Comparison of ENCODE assay signal across 22 cellular contexts in genomic region chr7:47633134-47633533, GRCh38. TPM values are rescaled to one million over a fixed set of nuclear protein-coding genes. Genes with fewer than 3 reads are reported as not detected.
A peak's percentile ranks its signal among the peaks of the same experiment; 100 is the strongest.
DNase-seq lines count a peak whose midpoint lies in the region; ATAC-seq and TF ChIP-seq lines count a peak whose summit lies in the region.
"Had no signal": no experiment of that assay in that cellular context is flagged by ENCODE, and none has a peak within 500 bp of the region (broad histone marks: within the 10 kb centered on the region; RNA-seq: fewer than 3 reads in every experiment).

No MANE protein-coding gene starts in this region.

- no peak overlapping the region for H3K27ac Mint-ChIP-seq in WTC11
- peak overlapping the region in 2 of 3 experiments; percentile 70 to 94 for H3K27ac Mint-ChIP-seq in nephron
- H3K27ac Mint-ChIP-seq: CD8-positive, alpha-beta T cell had no signal

- no peaks in the 10 kb centered on the region for H3K4me1 ChIP-seq in right cardiac atrium (ENCODE audit: control insufficient read depth, insufficient read depth, low read length)
- peaks cover 64 to 76% (median 72%) of the 10 kb centered on the region in 10 experiments for H3K4me1 ChIP-seq in BLaER1 treated with 17β-estradiol and CSF1 and Interleukin-3, amounts not matched to agents 10 nM and 100 nM

- H3K4me2 ChIP-seq in BLaER1 treated with 17β-estradiol and CSF1 and Interleukin-3, amounts not matched to agents 10 nM and 100 nM, result peak overlapping the region; percentile 12 to 96 (median 62); a peak in 16 of 22 replicates

- CTCF ChIA-PET in WTC11 (lab: Charles Lee), result interaction anchor here (0.9 to 2.7 kb wide), 2 partner anchors 33 to 367 kb away, joined by 3 to 12 read pairs; no protein-coding TSS in a partner anchor

- H3K27ac ChIP-seq in right cardiac atrium (ENCODE audit: low read length), result no peak overlapping the region
- H3K27ac ChIP-seq in BLaER1 treated with 17β-estradiol and CSF1 and Interleukin-3, amounts not matched to agents 10 nM and 100 nM, result 0 out of 22 replicates have a peak overlapping the region, but pooled peaks of 1 of the 11 experiments have one; percentile 4
- H3K27ac ChIP-seq: 22Rv1, C4-2B, GM23248 had no signal

- H3K4me3 ChIP-seq in right cardiac atrium (ENCODE audit: low read length), result no peak overlapping the region
- no peak overlapping the region for H3K4me3 ChIP-seq in BLaER1 treated with 17β-estradiol and CSF1 and Interleukin-3, amounts not matched to agents 10 nM and 100 nM
- H3K4me3 ChIP-seq: GM23248 had no signal

- ATAC-seq in right cardiac atrium (no peak), WTC11 (no peak)
- ATAC-seq: CD8-positive, alpha-beta T cell had no signal

- H4K20me1 ChIP-seq in BLaER1 treated with 17β-estradiol and CSF1 and Interleukin-3, amounts not matched to agents 10 nM and 100 nM, result no peaks in the 10 kb centered on the region

- H3K9me3 Mint-ChIP-seq in WTC11 (peaks cover 3% of the 10 kb centered on the region; the same call in 1 of the 2 replicates), nephron (no peaks in the 10 kb centered on the region)
- H3K9me3 Mint-ChIP-seq: CD4-positive, CD25-positive, alpha-beta regulatory T cell; CD8-positive, alpha-beta T cell had no signal

- no peaks in the 10 kb centered on the region for H3K36me3 ChIP-seq in BLaER1 treated with 17β-estradiol and CSF1 and Interleukin-3, amounts not matched to agents 10 nM and 100 nM
- H3K36me3 ChIP-seq: BE2C had no signal

- peak; percentile 24 for DNase-seq in cardiac septum (ENCODE audit: low spot score)
- no peak for DNase-seq in right cardiac atrium
- no peak for DNase-seq in WTC11 (ENCODE audit: low spot score)
- DNase-seq in DMS53 (lab: John Stamatoyannopoulos, UW), result no peak
- no peak for DNase-seq in EL
- no peak for DNase-seq in stimulated activated CD4-positive, alpha-beta T cell treated with anti-CD3 and anti-CD28 coated beads, Interleukin-4, amount 100 ng/mL, for 1 hour
- DNase-seq: ACHN; AML-193; BE2C; Caco-2; CD4-positive, CD25-positive, alpha-beta regulatory T cell; CD8-positive, alpha-beta T cell; DMS153; DMS79; GF-D8; GM23248; H7; HCEC 1CT had no signal

- H3K36me3 Mint-ChIP-seq in WTC11, result peaks cover 2% of the 10 kb centered on the region; the same call in 1 of the 2 replicates
- H3K36me3 Mint-ChIP-seq in nephron (ENCODE audit: low read depth), result no peaks in the 10 kb centered on the region
- H3K36me3 Mint-ChIP-seq: CD4-positive, CD25-positive, alpha-beta regulatory T cell; CD8-positive, alpha-beta T cell had no signal

- no peak overlapping the region for H3K9ac ChIP-seq in BLaER1 treated with 17β-estradiol and CSF1 and Interleukin-3, amounts not matched to agents 10 nM and 100 nM
- H3K9ac ChIP-seq: GM23248 had no signal

- no peaks in the 10 kb centered on the region for H3K9me3 ChIP-seq in right cardiac atrium (ENCODE audit: control insufficient read depth, low read length)
- H3K9me3 ChIP-seq in BLaER1 treated with 17β-estradiol and CSF1 and Interleukin-3, amounts not matched to agents 10 nM and 100 nM (replicated peaks in 1 of 11), result peaks cover 0 to 8% (median 0%) of the 10 kb centered on the region in 11 experiments; a peak in 4 of 22 replicates
- H3K9me3 ChIP-seq: BE2C, Caco-2 had no signal

- H3K27me3 Mint-ChIP-seq in WTC11 (ENCODE audit: low read depth) (peaks cover 16% of the 10 kb centered on the region), nephron (ENCODE audit: low read depth) (peaks cover 15% of the 10 kb centered on the region)
- H3K27me3 Mint-ChIP-seq: CD4-positive, CD25-positive, alpha-beta regulatory T cell had no signal

- WGBS in right cardiac atrium, result 97% methylated on average over 10 of the region's 10 CpGs

- POLR2A ChIA-PET in WTC11 (lab: Charles Lee), result no interaction called here

- H3K27me3 ChIP-seq in right cardiac atrium (ENCODE audit: control insufficient read depth, insufficient read depth), result no peaks in the 10 kb centered on the region
- H3K27me3 ChIP-seq in BLaER1 treated with 17β-estradiol and CSF1 and Interleukin-3, amounts not matched to agents 10 nM and 100 nM, result peaks cover 0 to 19% (median 0%) of the 10 kb centered on the region in 11 experiments; a peak in 3 of 22 replicates
- H3K27me3 ChIP-seq: BE2C had no signal

- intact Hi-C loops in cardiac septum (cut with DNase I) (no loop called here), right cardiac atrium (cut with DNase I) (no loop called here)

- no peak overlapping the region for H3K4me3 Mint-ChIP-seq in WTC11
- no peak overlapping the region for H3K4me3 Mint-ChIP-seq in nephron
- H3K4me3 Mint-ChIP-seq: CD4-positive, CD25-positive, alpha-beta regulatory T cell; CD8-positive, alpha-beta T cell had no signal

- no peak for TF ChIP-seq CTCF in WTC11 (IDR thresholded peaks at IDR 0.05)
- TF ChIP-seq CTCF in nephron (IDR thresholded peaks at IDR 0.05; ENCODE audit: unreplicated experiment in 3 of 3), result no peak

- H3K4me1 Mint-ChIP-seq in WTC11, result peaks cover 29% of the 10 kb centered on the region
- peaks cover 47% of the 10 kb centered on the region for H3K4me1 Mint-ChIP-seq in nephron
- H3K4me1 Mint-ChIP-seq: CD4-positive, CD25-positive, alpha-beta regulatory T cell had no signal

TF ChIP-seq in WTC11, 78 proteins besides CTCF, POLR2A, EP300 and RAD21:
- no peak for TF ChIP-seq NR2C2 (CRISPR knock-in tag; IDR thresholded peaks at IDR 0.05)
- TF ChIP-seq ZNF121 (CRISPR knock-in tag; IDR thresholded peaks at IDR 0.05), result 0 out of 2 replicates have a peak, but pooled peaks have one; percentile 59
TF ChIP-seq in WTC11: peak in this region for 1.

RNA-seq across cellular contexts. Expression of gene TNS3, which starts 51.2 kb away (rescaled TPM):
- 29.0 TPM for total RNA-seq in cardiac septum
- total RNA-seq in right cardiac atrium, result 10 to 100 TPM; 37.5 to 48.3 (median 42.7) TPM
- 19.7 TPM for polyA plus RNA-seq in right cardiac atrium
- total RNA-seq in WTC11 (2021), result 28.3 to 37.7 TPM (median 29.6 TPM) in 3 replicates
- polyA plus RNA-seq: CD4-positive, CD25-positive, alpha-beta regulatory T cell had no signal
